Comparison of ENCODE assay signal across 8 cellular contexts in genomic region chr14:102084522-102084921, GRCh38. TPM values are rescaled to one million over a fixed set of nuclear protein-coding genes. Genes with fewer than 3 reads are reported as not detected.
DNase-seq lines count a peak whose midpoint lies in the region; ATAC-seq, FAIRE-seq and TF ChIP-seq lines count a peak whose summit lies in the region.
"Not testable (repeated sequence)": the region's sequence is repeated elsewhere in the genome, so short reads cannot be mapped to it uniquely, and the experiment has no call there.

No MANE protein-coding gene starts in this region.

- dilution Hi-C loops in keratinocyte (cut with MboI; ENCODE audit: extremely low pct_ligation_motif_present, low sequenced_read_pairs): not testable (repeated sequence)

- H3K4me2 ChIP-seq in SU-DHL-6 (ENCODE audit: low read depth, low read length, poor library complexity, severe bottlenecking) (peak overlapping the region; percentile 97), keratinocyte (ENCODE audit: control insufficient read depth, extremely low read depth, insufficient read depth, low read depth, low read length) (peak overlapping the region; percentile 93)

- BruUV-seq in Calu3 (replicated peaks; lab: Mats Ljungman, UMichigan): TSS peak; percentile 44

- not testable (repeated sequence) for H3K9me2 ChIP-seq in SU-DHL-6 (replicated peaks; ENCODE audit: insufficient read depth, low read length)

- not testable (repeated sequence) for DNase-seq in Calu3; coronary artery (ENCODE audit: low spot score); keratinocyte (ENCODE audit: low read depth, low spot score); nephron progenitor cell; suprapubic skin (ENCODE audit: low spot score in 2 of 2)

- not testable (repeated sequence) for H3K9me3 Mint-ChIP-seq in Calu3 (ENCODE audit: low read depth, unreplicated experiment); IgD-negative memory B cell; activated T-helper 17 cell treated with anti-CD3 and anti-CD28 coated beads, Interleukin-2, amount 50 U/mL, for 72 hours; nephron progenitor cell

- intact Hi-C loops in Calu3 (cut with micrococcal nuclease; ENCODE audit: unreplicated experiment): not testable (repeated sequence)

- not testable (repeated sequence) for TF ChIP-seq EP300 in suprapubic skin (IDR thresholded peaks at IDR 0.05)

- not testable (repeated sequence) for ATAC-seq in activated T-helper 17 cell treated with anti-CD3 and anti-CD28 coated beads, Interleukin-2, amount 50 U/mL, for 72 hours (replicated peaks)

- H3K79me2 ChIP-seq in SU-DHL-6 (ENCODE audit: insufficient read depth, low read length) (peaks cover 41% of the 10 kb centered on the region), keratinocyte (ENCODE audit: control insufficient read depth, insufficient read depth, low read length) (peaks cover 46% of the 10 kb centered on the region)

- CTCF ChIA-PET in Calu3 (lab: Charles Lee): interaction anchor here (1.5 kb wide), 1 partner anchor 21 kb away, joined by 4 read pairs; no protein-coding TSS in a partner anchor

- H4K20me1 ChIP-seq in SU-DHL-6 (ENCODE audit: low read depth, low read length) (peaks cover 28% of the 10 kb centered on the region; the same call in 1 of the 2 replicates), keratinocyte (ENCODE audit: control insufficient read depth, extremely low read depth, insufficient read depth, low read length) (peaks cover 19% of the 10 kb centered on the region)

- not testable (repeated sequence) for H3K9me1 ChIP-seq in keratinocyte (ENCODE audit: control insufficient read depth, extremely low read depth, insufficient read depth, low read length)

- not testable (repeated sequence) for H3K27me3 Mint-ChIP-seq in Calu3 (ENCODE audit: unreplicated experiment); IgD-negative memory B cell; activated T-helper 17 cell treated with anti-CD3 and anti-CD28 coated beads, Interleukin-2, amount 50 U/mL, for 72 hours; nephron progenitor cell (ENCODE audit: low read depth, poor library complexity)

- TF ChIP-seq POLR2A in suprapubic skin (IDR thresholded peaks at IDR 0.05): not testable (repeated sequence)

- 86% methylated on average over 5 of the region's 5 CpGs for WGBS in suprapubic skin

- peaks cover 97% of the 10 kb centered on the region for H3K36me3 Mint-ChIP-seq in Calu3 (ENCODE audit: insufficient read depth, unreplicated experiment)
- H3K36me3 Mint-ChIP-seq in IgD-negative memory B cell: not testable (repeated sequence)
- peaks cover 76% of the 10 kb centered on the region for H3K36me3 Mint-ChIP-seq in activated T-helper 17 cell treated with anti-CD3 and anti-CD28 coated beads, Interleukin-2, amount 50 U/mL, for 72 hours (ENCODE audit: low read depth)
- peaks cover 66% of the 10 kb centered on the region for H3K36me3 Mint-ChIP-seq in nephron progenitor cell (ENCODE audit: low read depth)

- H3K27me3 ChIP-seq in SU-DHL-6 (ENCODE audit: low read length); keratinocyte (ENCODE audit: control insufficient read depth, extremely low read depth, insufficient read depth, low read length); suprapubic skin: not testable (repeated sequence)

- peaks cover 35% of the 10 kb centered on the region for H3K4me1 Mint-ChIP-seq in Calu3 (ENCODE audit: low read depth, unreplicated experiment)
- H3K4me1 Mint-ChIP-seq in IgD-negative memory B cell: peaks cover 18 to 47% (median 43%) of the 10 kb centered on the region in 3 donors
- H3K4me1 Mint-ChIP-seq in activated T-helper 17 cell treated with anti-CD3 and anti-CD28 coated beads, Interleukin-2, amount 50 U/mL, for 72 hours: peaks cover 46% of the 10 kb centered on the region
- peaks cover 62% of the 10 kb centered on the region for H3K4me1 Mint-ChIP-seq in nephron progenitor cell

- H3F3A ChIP-seq in SU-DHL-6 (ENCODE audit: insufficient read depth): peaks cover 53% of the 10 kb centered on the region

- H3K9me3 ChIP-seq in SU-DHL-6 (ENCODE audit: insufficient read depth, low read length); keratinocyte (ENCODE audit: control insufficient read depth, low read depth, low read length); suprapubic skin: not testable (repeated sequence)

- peaks cover 61% of the 10 kb centered on the region for H3K36me3 ChIP-seq in SU-DHL-6 (ENCODE audit: low read length)
- H3K36me3 ChIP-seq in keratinocyte (ENCODE audit: control insufficient read depth in 2 of 2, extremely low read depth in 1 of 2, insufficient read depth in 2 of 2, low read length in 2 of 2): peaks cover 30 to 40% of the 10 kb centered on the region in 2 experiments
- H3K36me3 ChIP-seq in suprapubic skin: peaks cover 55% of the 10 kb centered on the region

- H3K9ac ChIP-seq in SU-DHL-6 (ENCODE audit: low read length): not testable (repeated sequence)
- peak overlapping the region; percentile 24 for H3K9ac ChIP-seq in keratinocyte (ENCODE audit: control insufficient read depth, extremely low read depth, insufficient read depth, low read length)

- H3K4me1 ChIP-seq in keratinocyte (ENCODE audit: control insufficient read depth, extremely low read depth, insufficient read depth, low read length) (peaks cover 39% of the 10 kb centered on the region), suprapubic skin (peaks cover 55% of the 10 kb centered on the region)

- not testable (repeated sequence) for TF ChIP-seq CTCF in Calu3 (IDR thresholded peaks at IDR 0.05; ENCODE audit: unreplicated experiment); SU-DHL-6 (IDR thresholded peaks at IDR 0.05; ENCODE audit: insufficient read depth, low read length, poor library complexity, severe bottlenecking); coronary artery (IDR thresholded peaks at IDR 0.05); keratinocyte (optimal IDR thresholded peaks at IDR 0.05 in 1 of 3, IDR thresholded peaks at IDR 0.05 in 1 of 3, conservative IDR thresholded peaks at IDR 0.05 in 1 of 3; ENCODE audit: extremely low read depth in 1 of 3, insufficient read depth in 2 of 3, low read length in 3 of 3); nephron progenitor cell (IDR thresholded peaks at IDR 0.05); suprapubic skin (IDR thresholded peaks at IDR 0.05)

- not testable (repeated sequence) for H3K27ac ChIP-seq in SU-DHL-6 (ENCODE audit: low read depth, low read length); coronary artery; keratinocyte (ENCODE audit: control insufficient read depth, insufficient read depth, low read length); suprapubic skin

- peak overlapping the region; percentile 42 for H3K27ac Mint-ChIP-seq in Calu3 (ENCODE audit: unreplicated experiment)
- H3K27ac Mint-ChIP-seq in IgD-negative memory B cell: peak overlapping the region; percentile 65 to 93 (median 82)
- H3K27ac Mint-ChIP-seq in activated T-helper 17 cell treated with anti-CD3 and anti-CD28 coated beads, Interleukin-2, amount 50 U/mL, for 72 hours: peak overlapping the region; percentile 89
- H3K27ac Mint-ChIP-seq in nephron progenitor cell: peak overlapping the region; percentile 18

- FAIRE-seq in keratinocyte (lab: Jason Lieb, UNC): not testable (repeated sequence)

- H3K4me3 Mint-ChIP-seq in Calu3 (ENCODE audit: low read depth, unreplicated experiment): peak overlapping the region; percentile 71
- H3K4me3 Mint-ChIP-seq in IgD-negative memory B cell: peak overlapping the region in 3 of 4 donors; percentile 2 to 93 (median 87)
- peak overlapping the region; percentile 94 for H3K4me3 Mint-ChIP-seq in activated T-helper 17 cell treated with anti-CD3 and anti-CD28 coated beads, Interleukin-2, amount 50 U/mL, for 72 hours
- peak overlapping the region; percentile 94 for H3K4me3 Mint-ChIP-seq in nephron progenitor cell

- H3K4me3 ChIP-seq in SU-DHL-6 (ENCODE audit: insufficient read depth, low read length, poor library complexity, severe bottlenecking): not testable (repeated sequence)
- peak overlapping the region; percentile 19 for H3K4me3 ChIP-seq in coronary artery
- peak overlapping the region; percentile 74 to 87 (median 79) for H3K4me3 ChIP-seq in keratinocyte (ENCODE audit: control insufficient read depth in 2 of 3, extremely low read depth in 1 of 3, insufficient read depth in 2 of 3, low read depth in 1 of 3, low read length in 3 of 3)
- H3K4me3 ChIP-seq in suprapubic skin: peak overlapping the region; percentile 97

- H2AFZ ChIP-seq in SU-DHL-6 (ENCODE audit: low read depth, low read length, severe bottlenecking); keratinocyte (ENCODE audit: control insufficient read depth, low read length): not testable (repeated sequence)

RNA-seq across cellular contexts. Expression of gene HSP90AA1, which starts 2.3 kb away (rescaled TPM):
- total RNA-seq in Calu3 (2022): 1,038 and 1,111 TPM in 2 replicates
- polyA plus RNA-seq in IgD-negative memory B cell: 372 TPM
- 1,000 to 10,000 TPM in 1 of 2 donors, 100 to 1,000 TPM in 1; 639 to 1,352 TPM for total RNA-seq in activated T-helper 17 cell treated with anti-CD3 and anti-CD28 coated beads, Interleukin-2, amount 50 U/mL, for 72 hours
- 436 to 952 TPM (median 898 TPM) in 3 replicates for polyA plus RNA-seq in keratinocyte
- polyA plus RNA-seq in keratinocyte (2011; ENCODE audit: low read depth): 5,549 TPM
- polyA plus RNA-seq in keratinocyte (2011; cell fraction: cytosol; rRNA removed): 387 and 706 TPM in 2 replicates
- polyA plus RNA-seq in keratinocyte (2011; cell fraction: nucleus; rRNA removed): 414 and 646 TPM in 2 replicates
- polyA plus RNA-seq in keratinocyte (2012; ENCODE audit: low replicate concordance): 1,032 and 1,140 TPM in 2 replicates
- polyA minus RNA-seq in keratinocyte: 141 to 874 TPM (median 371 TPM) in 3 replicates
- polyA minus RNA-seq in keratinocyte (2011; cell fraction: cytosol; rRNA and poly(A)+ RNA removed): 889 TPM
- 192 and 292 TPM in 2 replicates for polyA minus RNA-seq in keratinocyte (2011; cell fraction: nucleus; rRNA and poly(A)+ RNA removed)
- 100 to 1,000 TPM; 240 to 651 (median 430) TPM for total RNA-seq in suprapubic skin

RNA-seq across cellular contexts. Expression of gene WDR20, which starts 55.2 kb away (rescaled TPM):
- total RNA-seq in Calu3 (2022) (33.0 and 37.6 TPM in 2 replicates), suprapubic skin (10 to 100 TPM; 27.3 to 39.4 (median 33.0) TPM)
- polyA plus RNA-seq in IgD-negative memory B cell (14.9 TPM), keratinocyte (18.9 to 24.5 TPM (median 22.1 TPM) in 3 replicates)
- total RNA-seq in activated T-helper 17 cell treated with anti-CD3 and anti-CD28 coated beads, Interleukin-2, amount 50 U/mL, for 72 hours: 10 to 100 TPM; 30.9 to 33.0 TPM
- polyA plus RNA-seq in keratinocyte (2011; ENCODE audit: low read depth): 10.7 TPM
- 12.4 and 17.2 TPM in 2 replicates for polyA plus RNA-seq in keratinocyte (2011; cell fraction: cytosol; rRNA removed)
- polyA plus RNA-seq in keratinocyte (2011; cell fraction: nucleus; rRNA removed): 30.0 and 30.9 TPM in 2 replicates
- 16.5 and 19.0 TPM in 2 replicates for polyA plus RNA-seq in keratinocyte (2012; ENCODE audit: low replicate concordance)
- polyA minus RNA-seq in keratinocyte: 20.1 to 30.0 TPM (median 26.9 TPM) in 3 replicates
- 19.6 TPM for polyA minus RNA-seq in keratinocyte (2011; cell fraction: cytosol; rRNA and poly(A)+ RNA removed)
- 19.0 and 31.1 TPM in 2 replicates for polyA minus RNA-seq in keratinocyte (2011; cell fraction: nucleus; rRNA and poly(A)+ RNA removed)

Comparison
In these comparisons a context has a peak if more than half of its experiments do, and no peak if none do; other contexts are left out.
1. H3K27ac Mint-ChIP-seq: peak in every context shown above with its lines; median percentile 89 in activated T-helper 17 cell treated with anti-CD3 and anti-CD28 coated beads, Interleukin-2, amount 50 U/mL, for 72 hours; 82 in IgD-negative memory B cell; 42 in Calu3; 18 in nephron progenitor cell.